In the genomic region with DNA sequence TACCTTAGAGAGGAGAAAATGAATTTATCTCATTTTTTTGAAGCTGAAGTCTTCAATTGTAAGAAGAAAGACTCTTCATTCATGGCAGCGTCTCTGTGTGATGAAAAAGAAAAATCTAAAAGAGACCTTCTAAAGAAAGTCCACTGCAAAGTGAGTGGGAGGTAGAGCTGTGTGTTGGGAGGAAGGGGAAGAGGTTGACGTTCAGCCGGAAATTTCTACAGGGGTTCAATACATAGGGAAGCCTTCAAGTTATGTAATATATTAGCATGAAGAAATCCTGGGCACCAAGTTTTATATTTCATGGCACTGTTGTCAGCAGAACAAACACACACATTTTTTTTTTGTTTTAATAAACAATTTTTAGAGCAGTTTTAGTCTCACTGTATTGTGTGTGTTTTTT, we compare ENCODE assay signal across 30 cellular contexts. TPM values are rescaled to one million over a fixed set of nuclear protein-coding genes. Genes with fewer than 3 reads are reported as not detected.
DNase-seq lines count a peak whose midpoint lies in the region; ATAC-seq, FAIRE-seq and TF ChIP-seq lines count a peak whose summit lies in the region.
"Had no signal": no experiment of that assay in that cellular context is flagged by ENCODE, and none has a peak within 500 bp of the region (broad histone marks: within the 10 kb centered on the region; RNA-seq: fewer than 3 reads in every experiment).

No MANE protein-coding gene starts in this region.

- H3K79me2 ChIP-seq in K562 (ENCODE audit: control insufficient read depth, insufficient read depth, low read length) = no peaks in the 10 kb centered on the region

- no peaks in the 10 kb centered on the region for H3K9me3 ChIP-seq in K562 (replicated peaks; ENCODE audit: control insufficient read depth, insufficient read depth, low read depth, low read length)
- no peaks in the 10 kb centered on the region for H3K9me3 ChIP-seq in pancreas
- H3K9me3 ChIP-seq in SJCRH30 (replicated peaks) = no peaks in the 10 kb centered on the region
- H3K9me3 ChIP-seq: adrenal gland; BLaER1 treated with 17β-estradiol and CSF1 and Interleukin-3, amounts not matched to agents 10 nM and 100 nM; Caco-2; suprapubic skin; uterus had no signal

- H3K36me3 ChIP-seq in K562 (ENCODE audit: control insufficient read depth, insufficient read depth, low read length) = no peaks in the 10 kb centered on the region
- H3K36me3 ChIP-seq in pancreas = no peaks in the 10 kb centered on the region
- H3K36me3 ChIP-seq in SJCRH30 = no peaks in the 10 kb centered on the region
- H3K36me3 ChIP-seq: adrenal gland; BLaER1 treated with 17β-estradiol and CSF1 and Interleukin-3, amounts not matched to agents 10 nM and 100 nM; suprapubic skin; uterus had no signal

- no TSS peak for BruUV-seq in K562 (replicated peaks; lab: Mats Ljungman, UMichigan)

- H3K4me2 ChIP-seq in K562 (ENCODE audit: insufficient read depth, low read length) = no peak overlapping the region

- intact Hi-C loops in K562 (cut with micrococcal nuclease) = loop anchor here (2.0 to 5.0 kb wide), 2 partner anchors 89 to 149 kb away; no protein-coding TSS in a partner anchor
- intact Hi-C loops in pancreas (cut with DNase I) = loop anchor here in 1 of 3 donors (10.0 kb wide), 1 partner anchor 137 kb away; no protein-coding TSS in a partner anchor

- no peak for TF ChIP-seq POLR2A in K562 (conservative IDR thresholded peaks at IDR 0.05)
- TF ChIP-seq POLR2A in GM12892 (IDR thresholded peaks at IDR 0.05; ENCODE audit: low read depth, low read length) = no peak

- CTCF ChIA-PET in K562 (lab: Yijun Ruan, JAX; ENCODE audit: low intra/inter-chr PET ratio) = no interaction called here

- 0 out of 2 replicates have a peak overlapping the region, but pooled peaks have one; percentile 36 for H2AFZ ChIP-seq in K562 (ENCODE audit: low read depth, low read length)

- ATAC-seq in K562 (no peak), pancreas (peak in 3 of 4 donors; percentile 19 to 30 (median 24))
- ATAC-seq: left ventricle myocardium superior; naive thymus-derived CD8-positive, alpha-beta T cell; sciatic nerve; stimulated activated memory B cell treated with anti-CD40 and anti-IgM and Interleukin-4, amounts not matched to agents 10 μg/mL and 1 μg/mL and 100 μg/mL, for 72 hours had no signal

- H3K4me3 ChIP-seq in K562 (no peak overlapping the region), pancreas (no peak overlapping the region), SJCRH30 (no peak overlapping the region)
- H3K4me3 ChIP-seq: adrenal gland; BLaER1 treated with 17β-estradiol and CSF1 and Interleukin-3, amounts not matched to agents 10 nM and 100 nM; dorsolateral prefrontal cortex; suprapubic skin; uterus had no signal

- WGBS in K562 (ENCODE audit: insufficient coverage, low coverage, missing lambda C conversion rate) = 64% methylated on average over 3 of the region's 3 CpGs
- WGBS in pancreas, 2 donors = 48 to 59% methylated on average over 3 of the region's 3 CpGs

- TF ChIP-seq RAD21 in K562 (CRISPR knock-in tag; conservative IDR thresholded peaks at IDR 0.05 in 1 of 2, IDR thresholded peaks at IDR 0.05 in 1 of 2) = no peak

- no peak overlapping the region for H3K9ac ChIP-seq in K562 (ENCODE audit: insufficient read depth in 1 of 2, low read depth in 2 of 2, low read length in 2 of 2)
- H3K9ac ChIP-seq: BLaER1 treated with 17β-estradiol and CSF1 and Interleukin-3, amounts not matched to agents 10 nM and 100 nM had no signal

- no peaks in the 10 kb centered on the region for H3K27me3 ChIP-seq in K562 (ENCODE audit: control insufficient read depth in 2 of 2, insufficient read depth in 2 of 2, low read length in 2 of 2)
- no peaks in the 10 kb centered on the region for H3K27me3 ChIP-seq in pancreas
- no peaks in the 10 kb centered on the region for H3K27me3 ChIP-seq in SJCRH30
- H3K27me3 ChIP-seq: adrenal gland; BLaER1 treated with 17β-estradiol and CSF1 and Interleukin-3, amounts not matched to agents 10 nM and 100 nM; suprapubic skin; uterus had no signal

- TF ChIP-seq CTCF in K562 (IDR thresholded peaks at IDR 0.05 in 2 of 3, conservative IDR thresholded peaks at IDR 0.05 in 1 of 3; ENCODE audit: insufficient read depth in 2 of 3, low read depth in 1 of 3, low read length in 3 of 3) (no peak), pancreas (IDR thresholded peaks at IDR 0.05) (no peak)

- FAIRE-seq in K562 (lab: Jason Lieb, UNC) (no peak), pancreas (lab: Jason Lieb, UNC) (no peak), GM12892 (lab: Jason Lieb, UNC) (no peak)

- DNase-seq in KBM-7 (peak; percentile 57), NOMO-1 treated with DMSO at 0.1 percent for 48 hours (lab: John Stamatoyannopoulos, UW; ENCODE audit: unreplicated experiment) (peak; percentile 31), K562 (ENCODE audit: extremely low read depth in 1 of 4, low spot score in 3 of 4) (no peak), pancreas (no peak), GM12892 (ENCODE audit: insufficient read length) (no peak), NCI-H2081 (lab: John Stamatoyannopoulos, UW) (no peak), SJCRH30 (no peak), NCI-H187 treated with DMSO at 0.1 percent for 48 hours (lab: John Stamatoyannopoulos, UW) (no peak)
- DNase-seq: activated CD4-positive, alpha-beta T cell treated with anti-CD3 and anti-CD28 coated beads, Interleukin-2, amount 50 U/mL, for 4 hours; activated CD4-positive, CD25-positive, alpha-beta regulatory T cell; activated naive CD4-positive, alpha-beta T cell treated with Interleukin-2 at 50 U/mL for 16 hours; adrenal gland; dorsolateral prefrontal cortex; GDM1; KG1; left ventricle myocardium superior; naive thymus-derived CD8-positive, alpha-beta T cell; NCI-H1048; NCI-H1694; NCI-H524 treated with DMSO at 0.1 percent for 48 hours; posterior cingulate gyrus; RPMI8226; stimulated activated CD4-positive, alpha-beta T cell treated with anti-CD3 and anti-CD28 coated beads, Interleukin-4, amount 100 ng/mL, for 24 hours; T1000; uterus had no signal

- peaks cover 0 to 18% of the 10 kb centered on the region in 2 experiments; a peak in 4 of 5 replicates for H3K4me1 ChIP-seq in K562 (replicated peaks in 1 of 2; ENCODE audit: control insufficient read depth in 2 of 2, insufficient read depth in 2 of 2, low read length in 2 of 2)
- peaks cover 4 to 14% (median 11%) of the 10 kb centered on the region in 3 donors for H3K4me1 ChIP-seq in pancreas
- 0 out of 2 replicates have a peak, but pooled peaks cover 7% of the 10 kb centered on the region for H3K4me1 ChIP-seq in SJCRH30
- H3K4me1 ChIP-seq: uterus had no signal

- no peaks in the 10 kb centered on the region for H3K9me1 ChIP-seq in K562 (ENCODE audit: control insufficient read depth, insufficient read depth, low read length)

- POLR2A ChIA-PET in K562 (lab: Yijun Ruan, JAX) = interaction anchor here (1.1 to 1.4 kb wide), 2 partner anchors 29 to 509 kb away, joined by 3 to 4 read pairs; no protein-coding TSS in a partner anchor

- TF ChIP-seq EP300 in K562 (IDR thresholded peaks at IDR 0.05; ENCODE audit: low read length) = no peak

- H3K27ac ChIP-seq in K562 (ENCODE audit: extremely low read depth, low read depth, low read length) = no peak overlapping the region
- H3K27ac ChIP-seq in pancreas = no peak overlapping the region
- H3K27ac ChIP-seq in SJCRH30 = no peak overlapping the region
- H3K27ac ChIP-seq: adrenal gland; BLaER1 treated with 17β-estradiol and CSF1 and Interleukin-3, amounts not matched to agents 10 nM and 100 nM; dorsolateral prefrontal cortex; suprapubic skin had no signal

- H4K20me1 ChIP-seq in K562 (replicated peaks; ENCODE audit: control insufficient read depth, insufficient read depth, low read length) = no peaks in the 10 kb centered on the region
- H4K20me1 ChIP-seq: BLaER1 treated with 17β-estradiol and CSF1 and Interleukin-3, amounts not matched to agents 10 nM and 100 nM had no signal

- in situ Hi-C loops in KBM-7 (cut with MboI; ENCODE audit: low pct_unique_long_range_greater_than_20kb, low sequenced_read_pairs) (no loop called here), K562 (cut with MboI) (loop anchor here (10.0 kb wide), 1 partner anchor 147 kb away; no protein-coding TSS in a partner anchor)

TF ChIP-seq in K562, 482 proteins besides CTCF, POLR2A, EP300 and RAD21 (continues in another document):
- TF ChIP-seq BRF1 (IDR thresholded peaks at IDR 0.05; ENCODE audit: borderline replicate concordance, extremely low read depth, insufficient read length) (no peak), JUNB (CRISPR knock-in tag; conservative IDR thresholded peaks at IDR 0.05) (no peak), HNRNPK (IDR thresholded peaks at IDR 0.05; ENCODE audit: low read depth, low read length, poor library complexity, severe bottlenecking) (no peak), EGR1 (conservative IDR thresholded peaks at IDR 0.05) (0 out of 2 replicates have a peak, but pooled peaks have one; percentile 9), SP1 (CRISPR knock-in tag; IDR thresholded peaks at IDR 0.05) (no peak)

RNA-seq across cellular contexts. Expression of gene HES1, which starts 31.9 kb away (rescaled TPM):
- 7.6 and 9.1 TPM in 2 replicates for total RNA-seq in K562 (2011; cell fraction: chromatin; rRNA removed; ENCODE audit: low replicate concordance)
- 13.3 and 13.7 TPM in 2 replicates for total RNA-seq in K562 (2011; cell fraction: nucleolus; rRNA removed)
- total RNA-seq in K562 (2011; cell fraction: nucleoplasm; rRNA removed) = 10.1 and 12.0 TPM in 2 replicates
- total RNA-seq in K562 (2014; rRNA removed) (37.0 and 46.8 TPM in 2 replicates), K562 (2014; rRNA removed; fragmentation: Illumina TruSeq; extraction: Trizol) (17.7 and 17.8 TPM in 2 replicates), K562 (2015; rRNA removed; fragmentation: Illumina TruSeq; extraction: Trizol) (24.0 and 24.9 TPM in 2 replicates), K562 (2021) (30.5 and 39.1 TPM in 2 replicates), pancreas (10 to 100 TPM; 15.7 to 51.6 (median 36.3) TPM)
- polyA plus RNA-seq in K562 (2011; rRNA removed) (4.8 and 9.0 TPM in 2 replicates), K562 (2014; fragmentation: Illumina TruSeq; extraction: Trizol) (16.7 and 19.3 TPM in 2 replicates), K562 (2014; fragmentation: Nextera tagmentation; extraction: Ambion mirVana) (1 to 10 TPM; 3.4 to 6.3 TPM), K562 (2014; rRNA removed) (23.1 and 32.2 TPM in 2 replicates), pancreas (10 to 100 TPM; 22.3 to 68.5 TPM)
- 4.5 and 21.4 TPM in 2 replicates for polyA plus RNA-seq in K562 (2011; cell fraction: cytosol; rRNA removed)
- polyA plus RNA-seq in K562 (2011; cell fraction: nucleus; rRNA removed) = 7.4 and 25.5 TPM in 2 replicates
- 45.6 and 82.2 TPM in 2 replicates for polyA plus RNA-seq in K562 (2012)
- polyA minus RNA-seq in K562 (2011; rRNA and poly(A)+ RNA removed) = 2.8 and 7.0 TPM in 2 replicates
- polyA minus RNA-seq in K562 (2011; cell fraction: cytosol; rRNA and poly(A)+ RNA removed) = 7.7 and 23.0 TPM in 2 replicates
- 12.7 and 22.8 TPM in 2 replicates for polyA minus RNA-seq in K562 (2011; cell fraction: nucleus; rRNA and poly(A)+ RNA removed)
- polyA plus RNA-seq in GM12892 (2012; ENCODE audit: missing spikeins) = 4.3 TPM
- total RNA-seq in SJCRH30 (2014; rRNA removed; shearing (Covaris generic)) = 18.7 and 21.6 TPM in 2 replicates
- total RNA-seq: naive thymus-derived CD8-positive, alpha-beta T cell had no signal
- polyA plus RNA-seq: naive thymus-derived CD8-positive, alpha-beta T cell had no signal

Comparison
In these comparisons a context has a peak if more than half of its experiments do, and no peak if none do; other contexts are left out.
1. DNase-seq: peak in KBM-7 (single experiment) and NOMO-1 treated with DMSO at 0.1 percent for 48 hours (single experiment); none in K562 (0 of 4), pancreas (0 of 6), GM12892 (single experiment), NCI-H2081 (0 of 2), SJCRH30 (0 of 2) and NCI-H187 treated with DMSO at 0.1 percent for 48 hours (single experiment).